Comparison of ENCODE assay signal across 8 cellular contexts in genomic region chr3:194797555-194797954, GRCh38.
"Had no signal": no experiment of that assay in that cellular context is flagged by ENCODE, and none has a peak within 500 bp of the region (broad histone marks: within the 10 kb centered on the region; RNA-seq: fewer than 3 reads in every experiment).

No MANE protein-coding gene starts in this region.

- H3K4me3 ChIP-seq: GM23338, K562 had no signal

- DNase-seq: H9, HCEC 1CT, IMR-90 had no signal

- H3K4me3 Mint-ChIP-seq: GM23338, H9 had no signal

- H3K4me2 ChIP-seq: GM23338 had no signal

- ATAC-seq: GM23338, K562 had no signal

- H3K27ac Mint-ChIP-seq: GM23338 had no signal

- FAIRE-seq: H1, H54, HTR-8/SVneo, K562 had no signal
